8 cellular contexts compared by ENCODE assay signal in genomic region chr19:2032296-2032941, GRCh38. TPM values are rescaled to one million over a fixed set of nuclear protein-coding genes. Genes with fewer than 3 reads are reported as not detected.
DNase-seq lines count a peak whose midpoint lies in the region; ATAC-seq and TF ChIP-seq lines count a peak whose summit lies in the region.

No MANE protein-coding gene starts in this region.

- H3K27me3 ChIP-seq in BLaER1 treated with 17β-estradiol and CSF1 and Interleukin-3, amounts not matched to agents 10 nM and 100 nM = no peaks in the 10 kb centered on the region
- H3K27me3 ChIP-seq in PC-3 (ENCODE audit: low read length) (no peaks in the 10 kb centered on the region), right atrium auricular region (no peaks in the 10 kb centered on the region)

- H3K4me3 ChIP-seq in BLaER1 treated with 17β-estradiol and CSF1 and Interleukin-3, amounts not matched to agents 10 nM and 100 nM = peak overlapping the region in 8 of 10 experiments; percentile 33 to 63 (median 50); a peak in 13 of 20 replicates
- H3K4me3 ChIP-seq in PC-3 (ENCODE audit: low read length) (peak overlapping the region; percentile 57), right atrium auricular region (peak overlapping the region in 1 of 2 donors; percentile 16)

- H3K4me2 ChIP-seq in BLaER1 treated with 17β-estradiol and CSF1 and Interleukin-3, amounts not matched to agents 10 nM and 100 nM = peak overlapping the region; percentile 82 to 99 (median 97)
- peak overlapping the region; percentile 84 for H3K4me2 ChIP-seq in PC-3 (ENCODE audit: low read length)

- peak; percentile 86 for DNase-seq in HPDE6-E6E7 (ENCODE audit: extremely low spot score)
- peak; percentile 89 for DNase-seq in PC-3
- DNase-seq in astrocyte of the hippocampus (ENCODE audit: low read depth, low spot score) = peak; percentile 96
- peak; percentile 97 for DNase-seq in right atrium auricular region (ENCODE audit: low spot score)
- DNase-seq in putamen (ENCODE audit: low spot score) = peak; percentile 90
- no peak for DNase-seq in NCI-H1048 (lab: John Stamatoyannopoulos, UW)
- DNase-seq in GM19238 (ENCODE audit: insufficient read length, low spot score) = no peak

- H3K79me2 ChIP-seq in PC-3 (ENCODE audit: low read length) = no peaks in the 10 kb centered on the region

- peak overlapping the region; percentile 55 to 77 (median 69); a peak in 20 of 22 replicates for H3K9ac ChIP-seq in BLaER1 treated with 17β-estradiol and CSF1 and Interleukin-3, amounts not matched to agents 10 nM and 100 nM
- H3K9ac ChIP-seq in PC-3 (ENCODE audit: low read length) = peak overlapping the region; percentile 59

- POLR2A ChIA-PET in PC-3 (lab: Charles Lee; ENCODE audit: unreplicated experiment) = no interaction called here

- no TSS peak for BruUV-seq in PC-3 (replicated peaks; lab: Mats Ljungman, UMichigan)

- no peak for TF ChIP-seq CTCF in PC-3 (conservative IDR thresholded peaks at IDR 0.05; ENCODE audit: low read depth, low read length)
- TF ChIP-seq CTCF in right atrium auricular region (IDR thresholded peaks at IDR 0.05) = no peak

- peaks cover 0 to 6% (median under 1%) of the 10 kb centered on the region in 11 experiments; a peak in 6 of 22 replicates for H4K20me1 ChIP-seq in BLaER1 treated with 17β-estradiol and CSF1 and Interleukin-3, amounts not matched to agents 10 nM and 100 nM
- no peaks in the 10 kb centered on the region for H4K20me1 ChIP-seq in PC-3 (ENCODE audit: low read length)

- intact Hi-C loops in PC-3 (cut with micrococcal nuclease) = no loop called here

- peak overlapping the region; percentile 45 to 76 (median 68); a peak in 21 of 22 replicates for H3K27ac ChIP-seq in BLaER1 treated with 17β-estradiol and CSF1 and Interleukin-3, amounts not matched to agents 10 nM and 100 nM
- H3K27ac ChIP-seq in PC-3 (ENCODE audit: low read length) (peak overlapping the region; percentile 82), right atrium auricular region (peak overlapping the region; percentile 94 to 95)

- ATAC-seq in PC-3 = peak; percentile 58

- H3K9me3 ChIP-seq in BLaER1 treated with 17β-estradiol and CSF1 and Interleukin-3, amounts not matched to agents 10 nM and 100 nM (replicated peaks in 1 of 11) = peaks cover 8 to 17% (median 12%) of the 10 kb centered on the region in 11 experiments; a peak in 21 of 22 replicates
- H3K9me3 ChIP-seq in PC-3 (ENCODE audit: low read length) (no peaks in the 10 kb centered on the region), right atrium auricular region (peaks cover 0 to 10% of the 10 kb centered on the region in 2 donors)

- H3K9me2 ChIP-seq in PC-3 (replicated peaks; ENCODE audit: low read length) = no peaks in the 10 kb centered on the region

- CTCF ChIA-PET in PC-3 (lab: Charles Lee) = interaction anchor here (0.5 kb wide), 1 partner anchor 53 kb away, joined by 4 read pairs; no protein-coding TSS in a partner anchor

- H2AFZ ChIP-seq in PC-3 (ENCODE audit: low read length) = peak overlapping the region; percentile 80

- H3F3A ChIP-seq in PC-3 (ENCODE audit: low read length, unreplicated experiment) = no peaks in the 10 kb centered on the region

- H3K36me3 ChIP-seq in BLaER1 treated with 17β-estradiol and CSF1 and Interleukin-3, amounts not matched to agents 10 nM and 100 nM = peaks cover 0 to 4% (median 2%) of the 10 kb centered on the region in 11 experiments; a peak in 13 of 22 replicates
- H3K36me3 ChIP-seq in PC-3 (ENCODE audit: low read depth, low read length) (no peaks in the 10 kb centered on the region), right atrium auricular region (no peaks in the 10 kb centered on the region)

- peaks cover 36 to 84% (median 60%) of the 10 kb centered on the region in 10 experiments for H3K4me1 ChIP-seq in BLaER1 treated with 17β-estradiol and CSF1 and Interleukin-3, amounts not matched to agents 10 nM and 100 nM
- H3K4me1 ChIP-seq in PC-3 (ENCODE audit: insufficient read depth, low read length) = peaks cover 18% of the 10 kb centered on the region
- peaks cover 0 to 45% of the 10 kb centered on the region in 2 donors for H3K4me1 ChIP-seq in right atrium auricular region

RNA-seq across cellular contexts. Expression of gene BTBD2, which starts 16.9 kb away (rescaled TPM):
- 72.0 and 94.0 TPM in 2 replicates for total RNA-seq in PC-3 (2014; rRNA removed)
- total RNA-seq in right atrium auricular region = 10 to 100 TPM; 54.8 to 55.9 TPM

RNA-seq across cellular contexts. Expression of gene MKNK2, which starts 18.6 kb away (rescaled TPM):
- total RNA-seq in PC-3 (2014; rRNA removed) (95.4 and 96.8 TPM in 2 replicates), right atrium auricular region (100 to 1,000 TPM in 1 of 2 donors, 10 to 100 TPM in 1; 90.3 to 107 TPM)

Comparison
In these comparisons a context has a peak if more than half of its experiments do, and no peak if none do; other contexts are left out.
1. DNase-seq: peak in HPDE6-E6E7 (single experiment), PC-3 (single experiment), astrocyte of the hippocampus (single experiment), right atrium auricular region (single experiment) and putamen (single experiment); none in NCI-H1048 (single experiment) and GM19238 (single experiment).
2. Peak in every context shown above with its lines, with median percentiles within 50 percentile points of each other: H3K27ac ChIP-seq.